Comparison of ENCODE assay signal across 8 cellular contexts in the genomic region with DNA sequence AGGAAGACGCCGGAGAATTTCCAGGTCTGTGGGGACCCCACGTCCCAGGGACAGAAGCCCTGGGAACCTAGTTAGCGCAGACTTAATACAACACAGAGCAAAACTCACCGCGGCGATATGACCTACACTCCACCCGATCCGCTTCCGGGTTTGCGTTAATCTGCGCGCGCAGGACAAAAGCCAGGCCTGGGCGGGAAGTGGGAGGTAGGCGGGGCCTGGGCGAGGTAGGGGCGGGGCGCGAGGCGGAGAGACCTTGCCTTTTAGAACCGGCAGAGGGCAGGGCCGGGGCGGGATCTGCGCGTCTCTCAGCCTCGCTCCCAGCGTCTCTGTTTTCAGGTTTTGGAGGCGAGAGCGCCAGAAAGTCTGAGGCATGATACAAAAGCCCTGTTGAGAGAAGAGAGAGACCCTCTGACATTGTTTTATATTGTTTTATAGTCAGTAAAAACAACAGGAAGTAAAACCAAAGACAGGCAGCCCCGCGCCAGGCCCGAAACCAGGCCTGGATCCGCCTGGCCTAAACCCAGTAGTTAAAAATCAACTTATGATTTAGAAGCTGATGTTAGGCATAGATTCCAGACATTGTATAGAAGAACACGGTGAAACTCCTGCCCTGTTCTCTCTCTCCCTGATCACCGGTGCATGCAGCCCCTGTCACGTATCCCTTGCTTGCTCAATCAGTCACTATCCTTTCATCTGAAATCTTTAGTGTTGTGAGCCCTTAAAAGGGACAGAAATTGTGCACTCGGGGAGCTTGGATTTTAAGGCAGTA. TPM values are rescaled to one million over a fixed set of nuclear protein-coding genes. Genes with fewer than 3 reads are reported as not detected.
A peak's percentile ranks its signal among the peaks of the same experiment; 100 is the strongest.
DNase-seq lines count a peak whose midpoint lies in the region; ATAC-seq, FAIRE-seq and TF ChIP-seq lines count a peak whose summit lies in the region.

A gene (minus strand): TSS at position 152 of the 769 bp plus-strand sequence. CDS start 19,150 bp downstream, outside the sequence.

- H3K27ac Mint-ChIP-seq in T-helper 1 cell treated with Interleukin-12 subunit alpha and Interleukin-12 subunit beta and Interleukin-4 antibody, amounts not matched to agents 30 μg/mL and 1 μg/mL, for 36 hours = peak within 1 kb of the TSS; percentile 90

- H3K27me3 ChIP-seq in left ventricle myocardium inferior (ENCODE audit: low read depth) (no peaks in the 10 kb centered on the region), prostate gland (replicated peaks; ENCODE audit: insufficient read depth) (no peaks in the 10 kb centered on the region)

- peak; percentile 75 for TF ChIP-seq CTCF in left ventricle myocardium inferior (IDR thresholded peaks at IDR 0.05; ENCODE audit: borderline replicate concordance)
- TF ChIP-seq CTCF in prostate gland (IDR thresholded peaks at IDR 0.05) = peak in 3 of 4 experiments; percentile 54 to 91 (median 89)

- 1% methylated on average over 38 of the region's 38 CpGs for WGBS in prostate gland
- 5% methylated on average over 38 of the region's 38 CpGs for WGBS in urinary bladder

- H3K36me3 ChIP-seq in left ventricle myocardium inferior (peaks cover 7% of the 10 kb centered on the region), prostate gland (no peaks in the 10 kb centered on the region), urinary bladder (ENCODE audit: insufficient read depth) (no peaks in the 10 kb centered on the region)

- peaks cover 16% of the 10 kb centered on the region for H3K9me3 Mint-ChIP-seq in T-helper 1 cell treated with Interleukin-12 subunit alpha and Interleukin-12 subunit beta and Interleukin-4 antibody, amounts not matched to agents 30 μg/mL and 1 μg/mL, for 36 hours

- H3K27ac ChIP-seq in left ventricle myocardium inferior (replicated peaks) (peak within 1 kb of the TSS; percentile 94), prostate gland (peak within 1 kb of the TSS; percentile 79 to 91), urinary bladder (ENCODE audit: low read depth) (peak within 1 kb of the TSS; percentile 83)

- no peaks in the 10 kb centered on the region for H3K27me3 Mint-ChIP-seq in T-helper 1 cell treated with Interleukin-12 subunit alpha and Interleukin-12 subunit beta and Interleukin-4 antibody, amounts not matched to agents 30 μg/mL and 1 μg/mL, for 36 hours (ENCODE audit: low read depth)

- H3K9me3 ChIP-seq in left ventricle myocardium inferior (replicated peaks) (no peaks in the 10 kb centered on the region), prostate gland (no peaks in the 10 kb centered on the region)

- intact Hi-C loops in left ventricle myocardium inferior (cut with micrococcal nuclease) = no loop called here
- intact Hi-C loops in prostate gland (cut with DNase I) = loop anchor here (2.0 to 10.0 kb wide), 2 partner anchors 44 to 210 kb away; a partner anchor contains a TSS

- peak within 1 kb of the TSS; percentile 87 for H3K4me3 ChIP-seq in left ventricle myocardium inferior
- peak within 1 kb of the TSS; percentile 55 to 82 for H3K4me3 ChIP-seq in prostate gland
- peak within 1 kb of the TSS; percentile 76 for H3K4me3 ChIP-seq in urinary bladder (ENCODE audit: low read depth, low read length)

- H3K4me1 Mint-ChIP-seq in T-helper 1 cell treated with Interleukin-12 subunit alpha and Interleukin-12 subunit beta and Interleukin-4 antibody, amounts not matched to agents 30 μg/mL and 1 μg/mL, for 36 hours (ENCODE audit: low read depth) = peaks cover 17% of the 10 kb centered on the region

- DNase-seq in GM12892 (ENCODE audit: insufficient read length) (peak; percentile 80), NCI-H1694 (lab: John Stamatoyannopoulos, UW) (peak; percentile 83), amygdala (lab: John Stamatoyannopoulos, UW) (peak; percentile 37 to 98 (median 92)), left ventricle myocardium inferior (peak; percentile 99), prostate gland (ENCODE audit: low spot score) (peak; percentile 98)

- H3K36me3 Mint-ChIP-seq in T-helper 1 cell treated with Interleukin-12 subunit alpha and Interleukin-12 subunit beta and Interleukin-4 antibody, amounts not matched to agents 30 μg/mL and 1 μg/mL, for 36 hours (ENCODE audit: low read depth) = peaks cover 20% of the 10 kb centered on the region

- FAIRE-seq in GM12892 (lab: Jason Lieb, UNC) = peak; percentile 97

- H3K4me3 Mint-ChIP-seq in T-helper 1 cell treated with Interleukin-12 subunit alpha and Interleukin-12 subunit beta and Interleukin-4 antibody, amounts not matched to agents 30 μg/mL and 1 μg/mL, for 36 hours = peak within 1 kb of the TSS; percentile 86

- peak; percentile 96 for ATAC-seq in HG02870 (IDR thresholded peaks at IDR 0.05; ENCODE audit: unreplicated experiment)

- H3K4me1 ChIP-seq in left ventricle myocardium inferior = peaks cover 26% of the 10 kb centered on the region
- H3K4me1 ChIP-seq in prostate gland (replicated peaks) = no peaks in the 10 kb centered on the region
- H3K4me1 ChIP-seq in urinary bladder (ENCODE audit: insufficient read depth) = no peaks in the 10 kb centered on the region

- TF ChIP-seq POLR2A in GM12892 (IDR thresholded peaks at IDR 0.05; ENCODE audit: low read depth, low read length) (peak; percentile 86), prostate gland (IDR thresholded peaks at IDR 0.05) (peak; percentile 94)

RNA-seq across cellular contexts. Expression of the gene that starts here (rescaled TPM):
- polyA plus RNA-seq in GM12892 (2012; ENCODE audit: missing spikeins) = 6.2 TPM
- total RNA-seq in left ventricle myocardium inferior (7.0 TPM), prostate gland (10 to 100 TPM; 12.0 to 15.3 TPM), urinary bladder (22.3 TPM)
- 6.6 TPM for polyA plus RNA-seq in urinary bladder

Comparison
In these comparisons a context has a peak if more than half of its experiments do, and no peak if none do; other contexts are left out.
1. Peak in every context shown above with its lines: DNase-seq, ATAC-seq, H3K4me3 ChIP-seq and H3K27ac ChIP-seq.